Comparison of ENCODE assay signal across 18 cellular contexts in genomic region chr5:93044860-93045666, GRCh38.
"Had no signal": no experiment of that assay in that cellular context is flagged by ENCODE, and none has a peak within 500 bp of the region (broad histone marks: within the 10 kb centered on the region; RNA-seq: fewer than 3 reads in every experiment).

No MANE protein-coding gene starts in this region.

- ATAC-seq: activated CD4-positive, alpha-beta T cell treated with anti-CD3 and anti-CD28 coated beads for 36 hours; activated CD8-positive, alpha-beta T cell treated with anti-CD3 and anti-CD28 coated beads for 36 hours; activated T-cell treated with anti-CD3 and anti-CD28 coated beads, Interleukin-2, amount 50 U/mL, for 72 hours; foreskin keratinocyte; lower lobe of right lung; naive thymus-derived CD4-positive, alpha-beta T cell; right cardiac atrium; stimulated activated effector memory CD8-positive, alpha-beta T cell treated with anti-CD3 and anti-CD28 coated beads, Interleukin-12 subunit alpha, Interleukin-12 subunit beta, amount 100 ng/mL, for 72 hours had no signal

- H3K27me3 ChIP-seq: breast epithelium, esophagus squamous epithelium, foreskin keratinocyte, neutrophil, thyroid gland, uterus had no signal

- H3K4me3 ChIP-seq: breast epithelium, esophagus squamous epithelium, lower lobe of right lung, smooth muscle cell, thyroid gland, uterus had no signal

- H3K27ac ChIP-seq: breast epithelium, esophagus squamous epithelium, foreskin keratinocyte, lower lobe of right lung, neutrophil, thyroid gland, uterus had no signal

- H3K4me2 ChIP-seq: smooth muscle cell had no signal

- H3K36me3 ChIP-seq: breast epithelium, esophagus squamous epithelium, lower lobe of right lung, neutrophil, thyroid gland, uterus had no signal

- DNase-seq: activated CD4-positive, alpha-beta T cell treated with anti-CD3 and anti-CD28 coated beads for 36 hours; activated CD8-positive, alpha-beta memory T cell treated with anti-CD3 and anti-CD28 coated beads, Interleukin-2, amount 50 U/mL, for 4 hours; activated CD8-positive, alpha-beta T cell treated with anti-CD3 and anti-CD28 coated beads for 36 hours; activated naive CD8-positive, alpha-beta T cell treated with anti-CD3 and anti-CD28 coated beads, Interleukin-2, amount 10 ng/mL, durations not matched to agents 7 days and 5 days; activated T-cell treated with anti-CD3 and anti-CD28 coated beads, Interleukin-2, amount 50 U/mL, for 72 hours; aorta; esophagus squamous epithelium; foreskin keratinocyte; immature natural killer cell; lower lobe of right lung; naive thymus-derived CD4-positive, alpha-beta T cell; right cardiac atrium; thyroid gland; uterus had no signal

- H3K9me3 ChIP-seq: breast epithelium, esophagus squamous epithelium, lower lobe of right lung, neutrophil, thyroid gland, uterus had no signal

- H3K4me1 ChIP-seq: breast epithelium, esophagus squamous epithelium, foreskin keratinocyte, lower lobe of right lung, thyroid gland, uterus had no signal
